8 cellular contexts compared by ENCODE assay signal in the genomic region with DNA sequence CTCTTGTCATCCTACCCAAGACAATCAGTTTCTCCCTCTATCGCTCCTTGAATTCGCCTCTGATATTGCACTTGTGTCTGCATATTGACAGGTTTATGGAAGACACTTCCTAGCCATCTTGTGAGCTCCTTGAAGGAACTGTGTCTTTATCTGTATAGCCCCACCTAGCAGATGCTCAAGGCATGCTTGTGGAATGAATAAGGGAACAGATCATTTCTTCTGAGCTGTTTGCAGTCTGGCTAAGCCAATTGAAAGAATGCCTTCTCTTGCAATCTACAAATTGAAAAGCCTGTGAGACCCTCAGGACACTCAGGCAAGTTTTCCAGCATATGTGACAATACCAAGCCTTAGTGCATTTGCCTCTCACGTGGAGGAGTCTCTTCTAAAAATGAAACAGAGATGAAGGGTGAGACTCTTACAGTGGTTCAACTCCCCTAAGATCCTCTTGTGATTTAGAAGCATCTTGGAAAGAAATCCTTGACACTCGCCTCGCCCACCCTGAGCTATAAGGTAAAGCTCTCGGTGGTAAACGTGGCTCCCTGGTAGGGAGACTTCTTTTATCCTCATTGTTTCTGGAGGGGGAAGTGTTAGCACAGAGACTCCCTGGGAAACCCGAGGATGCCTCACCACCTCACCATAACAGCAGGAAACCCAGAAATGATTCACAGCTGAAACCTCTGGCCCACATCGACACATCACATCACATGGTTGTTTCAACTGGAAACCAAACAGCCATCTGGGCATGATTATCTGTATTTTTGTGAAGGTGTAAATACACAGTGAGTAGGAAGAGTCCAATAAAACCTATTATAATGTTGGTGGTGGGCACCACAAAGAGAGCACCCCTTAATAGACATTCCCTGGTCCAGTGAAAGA.
A peak's percentile ranks its signal among the peaks of the same experiment; 100 is the strongest.
DNase-seq lines count a peak whose midpoint lies in the region; ATAC-seq and TF ChIP-seq lines count a peak whose summit lies in the region.

No MANE protein-coding gene starts in this region.

- POLR2A ChIA-PET in HCT116 (lab: Charles Lee), result no interaction called here
- POLR2A ChIA-PET in activated CD4-positive, alpha-beta memory T cell treated with anti-CD3 and anti-CD28 coated beads, Interleukin-2, amount 10 ng/mL, durations not matched to agents 7 days and 5 days (lab: Charles Lee), result interaction anchor here (0.9 to 4.1 kb wide), 7 partner anchors 9 to 400 kb away, joined by 3 to 34 read pairs (median 5); no protein-coding TSS in a partner anchor

- ATAC-seq in HCT116, result peak; percentile 59
- no peak for ATAC-seq in HG03469 (IDR thresholded peaks at IDR 0.05; ENCODE audit: unreplicated experiment)
- ATAC-seq in HG03571 (IDR thresholded peaks at IDR 0.05; ENCODE audit: unreplicated experiment), result no peak
- no peak for ATAC-seq in HG03159 (IDR thresholded peaks at IDR 0.05; ENCODE audit: unreplicated experiment)

- intact Hi-C loops in HCT116 (cut with micrococcal nuclease), result no loop called here

- no peak overlapping the region for H3K4me3 ChIP-seq in HCT116 (replicated peaks in 1 of 2; ENCODE audit: low read depth in 1 of 2, low read length in 2 of 2)

- H3K4me1 ChIP-seq in HCT116 (ENCODE audit: control insufficient read depth in 1 of 2, insufficient read depth in 2 of 2, low read length in 2 of 2), result peaks cover 6 to 16% of the 10 kb centered on the region in 2 experiments; a peak in 3 of 4 replicates

- no peaks in the 10 kb centered on the region for H3K9me3 ChIP-seq in HCT116 (ENCODE audit: control insufficient read depth in 1 of 2, insufficient read depth in 1 of 2, low read depth in 1 of 2, low read length in 2 of 2)

- TF ChIP-seq RAD21 in HCT116 (IDR thresholded peaks at IDR 0.05; ENCODE audit: low read depth), result no peak; the same call in 1 of the 2 replicates

- H3K4me2 ChIP-seq in HCT116 (ENCODE audit: low read length), result peak overlapping the region; percentile 28

- peak overlapping the region; percentile 82 for H3K27ac Mint-ChIP-seq in activated CD4-positive, alpha-beta memory T cell treated with anti-CD3 and anti-CD28 coated beads, Interleukin-2, amount 10 ng/mL, durations not matched to agents 7 days and 5 days

- H4K20me1 ChIP-seq in HCT116 (ENCODE audit: insufficient read depth), result no peaks in the 10 kb centered on the region

- RAD21 ChIA-PET in HCT116 (lab: Charles Lee; ENCODE audit: low non-redundant PET in 1 of 2, low total read pairs in 2 of 2, uncharacterized antibody in 2 of 2, unreplicated experiment in 2 of 2), result interaction anchor here in 1 of 2 experiments (0.6 kb wide), 1 partner anchor 75 kb away, joined by 3 read pairs; no protein-coding TSS in a partner anchor

- peaks cover 12% of the 10 kb centered on the region for H3K36me3 Mint-ChIP-seq in activated CD4-positive, alpha-beta memory T cell treated with anti-CD3 and anti-CD28 coated beads, Interleukin-2, amount 10 ng/mL, durations not matched to agents 7 days and 5 days (ENCODE audit: low read depth)

- no peak overlapping the region for H3K9ac ChIP-seq in HCT116 (ENCODE audit: low read length)

- H3K27me3 ChIP-seq in HCT116 (ENCODE audit: insufficient read depth, low read length), result peaks cover 33% of the 10 kb centered on the region

- no peak for TF ChIP-seq CTCF in HCT116 (IDR thresholded peaks at IDR 0.05 in 2 of 3, conservative IDR thresholded peaks at IDR 0.05 in 1 of 3; ENCODE audit: borderline replicate concordance in 1 of 3, insufficient read depth in 1 of 3, low read depth in 2 of 3, low read length in 2 of 3)

- no peaks in the 10 kb centered on the region for H3K36me3 ChIP-seq in HCT116 (ENCODE audit: control insufficient read depth in 1 of 2, insufficient read depth in 2 of 2, low read length in 2 of 2)

- H2AFZ ChIP-seq in HCT116 (ENCODE audit: low read depth, low read length, poor library complexity, severe bottlenecking), result peak overlapping the region; percentile 22

- BruUV-seq in HCT116 (replicated peaks; lab: Mats Ljungman, UMichigan), result no TSS peak

- peaks cover 57% of the 10 kb centered on the region for H3K4me1 Mint-ChIP-seq in activated CD4-positive, alpha-beta memory T cell treated with anti-CD3 and anti-CD28 coated beads, Interleukin-2, amount 10 ng/mL, durations not matched to agents 7 days and 5 days

- H3K9me3 Mint-ChIP-seq in activated CD4-positive, alpha-beta memory T cell treated with anti-CD3 and anti-CD28 coated beads, Interleukin-2, amount 10 ng/mL, durations not matched to agents 7 days and 5 days, result no peaks in the 10 kb centered on the region

- H3K27me3 Mint-ChIP-seq in activated CD4-positive, alpha-beta memory T cell treated with anti-CD3 and anti-CD28 coated beads, Interleukin-2, amount 10 ng/mL, durations not matched to agents 7 days and 5 days, result no peaks in the 10 kb centered on the region

- peak overlapping the region; percentile 36 for H3K4me3 Mint-ChIP-seq in activated CD4-positive, alpha-beta memory T cell treated with anti-CD3 and anti-CD28 coated beads, Interleukin-2, amount 10 ng/mL, durations not matched to agents 7 days and 5 days

- CTCF ChIA-PET in HCT116 (lab: Charles Lee), result no interaction called here
- CTCF ChIA-PET in activated CD4-positive, alpha-beta memory T cell treated with anti-CD3 and anti-CD28 coated beads, Interleukin-2, amount 10 ng/mL, durations not matched to agents 7 days and 5 days (lab: Charles Lee), result interaction anchor here (0.8 to 2.2 kb wide), 6 partner anchors 8 to 74 kb away, joined by 3 to 11 read pairs (median 4); no protein-coding TSS in a partner anchor

- H3K9me2 ChIP-seq in HCT116 (ENCODE audit: insufficient read depth), result no peaks in the 10 kb centered on the region

- DNase-seq in AG08395 (ENCODE audit: low spot score), result peak; percentile 97
- no peak for DNase-seq in HCT116 (ENCODE audit: low read depth, low spot score)
- peak; percentile 74 for DNase-seq in activated CD4-positive, alpha-beta memory T cell treated with anti-CD3 and anti-CD28 coated beads, Interleukin-2, amount 10 ng/mL, durations not matched to agents 7 days and 5 days
- DNase-seq in foreskin melanocyte, result peak; percentile 13
- no peak for DNase-seq in NOMO-1 (lab: John Stamatoyannopoulos, UW; ENCODE audit: unreplicated experiment in 2 of 2)

- H3K79me2 ChIP-seq in HCT116 (ENCODE audit: insufficient read depth, low read length), result no peaks in the 10 kb centered on the region

- H3K27ac ChIP-seq in HCT116 (ENCODE audit: low read depth, low read length), result no peak overlapping the region

- TF ChIP-seq POLR2A in HCT116 (IDR thresholded peaks at IDR 0.05; ENCODE audit: borderline replicate concordance, extremely low read depth, insufficient read depth, insufficient read length), result no peak

TF ChIP-seq in HCT116, 20 proteins besides CTCF, POLR2A, EP300 and RAD21 (continues in another document):
- no peak for TF ChIP-seq EZH2 (IDR thresholded peaks at IDR 0.05)
- no peak for TF ChIP-seq ZNF274 (IDR thresholded peaks at IDR 0.05; ENCODE audit: low read depth, low read length)
- TF ChIP-seq SP1 (IDR thresholded peaks at IDR 0.05; ENCODE audit: low read depth), result no peak
- TF ChIP-seq YY1 (IDR thresholded peaks at IDR 0.05; ENCODE audit: extremely low read depth, insufficient replicate concordance, low read depth, low read length), result no peak
- TF ChIP-seq, protein P1, sequence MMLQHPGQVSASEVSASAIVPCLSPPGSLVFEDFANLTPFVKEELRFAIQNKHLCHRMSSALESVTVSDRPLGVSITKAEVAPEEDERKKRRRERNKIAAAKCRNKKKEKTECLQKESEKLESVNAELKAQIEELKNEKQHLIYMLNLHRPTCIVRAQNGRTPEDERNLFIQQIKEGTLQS (IDR thresholded peaks at IDR 0.05), result no peak
- no peak for TF ChIP-seq EZH2phosphoT487 (IDR thresholded peaks at IDR 0.05; ENCODE audit: borderline replicate concordance)
- TF ChIP-seq, protein P2, sequence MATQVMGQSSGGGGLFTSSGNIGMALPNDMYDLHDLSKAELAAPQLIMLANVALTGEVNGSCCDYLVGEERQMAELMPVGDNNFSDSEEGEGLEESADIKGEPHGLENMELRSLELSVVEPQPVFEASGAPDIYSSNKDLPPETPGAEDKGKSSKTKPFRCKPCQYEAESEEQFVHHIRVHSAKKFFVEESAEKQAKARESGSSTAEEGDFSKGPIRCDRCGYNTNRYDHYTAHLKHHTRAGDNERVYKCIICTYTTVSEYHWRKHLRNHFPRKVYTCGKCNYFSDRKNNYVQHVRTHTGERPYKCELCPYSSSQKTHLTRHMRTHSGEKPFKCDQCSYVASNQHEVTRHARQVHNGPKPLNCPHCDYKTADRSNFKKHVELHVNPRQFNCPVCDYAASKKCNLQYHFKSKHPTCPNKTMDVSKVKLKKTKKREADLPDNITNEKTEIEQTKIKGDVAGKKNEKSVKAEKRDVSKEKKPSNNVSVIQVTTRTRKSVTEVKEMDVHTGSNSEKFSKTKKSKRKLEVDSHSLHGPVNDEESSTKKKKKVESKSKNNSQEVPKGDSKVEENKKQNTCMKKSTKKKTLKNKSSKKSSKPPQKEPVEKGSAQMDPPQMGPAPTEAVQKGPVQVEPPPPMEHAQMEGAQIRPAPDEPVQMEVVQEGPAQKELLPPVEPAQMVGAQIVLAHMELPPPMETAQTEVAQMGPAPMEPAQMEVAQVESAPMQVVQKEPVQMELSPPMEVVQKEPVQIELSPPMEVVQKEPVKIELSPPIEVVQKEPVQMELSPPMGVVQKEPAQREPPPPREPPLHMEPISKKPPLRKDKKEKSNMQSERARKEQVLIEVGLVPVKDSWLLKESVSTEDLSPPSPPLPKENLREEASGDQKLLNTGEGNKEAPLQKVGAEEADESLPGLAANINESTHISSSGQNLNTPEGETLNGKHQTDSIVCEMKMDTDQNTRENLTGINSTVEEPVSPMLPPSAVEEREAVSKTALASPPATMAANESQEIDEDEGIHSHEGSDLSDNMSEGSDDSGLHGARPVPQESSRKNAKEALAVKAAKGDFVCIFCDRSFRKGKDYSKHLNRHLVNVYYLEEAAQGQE (IDR thresholded peaks at IDR 0.05; ENCODE audit: low read depth), result no peak
- no peak for TF ChIP-seq ELF1 (IDR thresholded peaks at IDR 0.05; ENCODE audit: borderline replicate concordance, low read depth)
- no peak for TF ChIP-seq JUND (IDR thresholded peaks at IDR 0.05)
- no peak for TF ChIP-seq CEBPB (IDR thresholded peaks at IDR 0.05; ENCODE audit: low read depth)

Comparison
In these comparisons a context has a peak if more than half of its experiments do, and no peak if none do; other contexts are left out.
1. DNase-seq: peak in AG08395 (single experiment), activated CD4-positive, alpha-beta memory T cell treated with anti-CD3 and anti-CD28 coated beads, Interleukin-2, amount 10 ng/mL, durations not matched to agents 7 days and 5 days (single experiment) and foreskin melanocyte (single experiment); none in HCT116 (single experiment) and NOMO-1 (0 of 2).